15 cellular contexts compared by ENCODE assay signal in genomic region chr16:79272141-79272577, GRCh38.
DNase-seq lines count a peak whose midpoint lies in the region; ATAC-seq and TF ChIP-seq lines count a peak whose summit lies in the region.
"Had no signal": no experiment of that assay in that cellular context is flagged by ENCODE, and none has a peak within 500 bp of the region (broad histone marks: within the 10 kb centered on the region; RNA-seq: fewer than 3 reads in every experiment).

No MANE protein-coding gene starts in this region.

- CTCF ChIA-PET in CD4-positive, alpha-beta T cell (lab: Charles Lee), result interaction anchor here (0.9 to 2.6 kb wide), 2 partner anchors 8 to 12 kb away, joined by 4 to 7 read pairs; no protein-coding TSS in a partner anchor

- H3K4me1 Mint-ChIP-seq in CD4-positive, alpha-beta T cell (ENCODE audit: low read depth), result peaks cover 75% of the 10 kb centered on the region
- peaks cover 27% of the 10 kb centered on the region for H3K4me1 Mint-ChIP-seq in nephron progenitor cell
- peaks cover 43% of the 10 kb centered on the region for H3K4me1 Mint-ChIP-seq in stimulated activated memory B cell treated with anti-CD40 and anti-IgM and Interleukin-4, amounts not matched to agents 10 μg/mL and 1 μg/mL and 100 μg/mL, for 72 hours

- no peak overlapping the region for H3K27ac ChIP-seq in CD4-positive, alpha-beta T cell (ENCODE audit: low read depth, low read length)
- H3K27ac ChIP-seq: SJSA1, tibial artery had no signal

- POLR2A ChIA-PET in CD4-positive, alpha-beta T cell (lab: Charles Lee), result interaction anchor here (0.6 to 1.7 kb wide), 12 partner anchors 12 to 1099 kb away, joined by 3 to 8 read pairs (median 3); partner anchors contain the start of gene MAF

- no peaks in the 10 kb centered on the region for H3K9me3 Mint-ChIP-seq in CD4-positive, alpha-beta T cell
- H3K9me3 Mint-ChIP-seq in nephron progenitor cell, result no peaks in the 10 kb centered on the region
- H3K9me3 Mint-ChIP-seq in stimulated activated memory B cell treated with anti-CD40 and anti-IgM and Interleukin-4, amounts not matched to agents 10 μg/mL and 1 μg/mL and 100 μg/mL, for 72 hours, result peaks cover 2% of the 10 kb centered on the region

- peak; percentile 20 for TF ChIP-seq CTCF in CD4-positive, alpha-beta T cell (IDR thresholded peaks at IDR 0.05)
- TF ChIP-seq CTCF in GM20000 (IDR thresholded peaks at IDR 0.05; ENCODE audit: extremely low read depth, missing control alignments) (no peak), nephron progenitor cell (IDR thresholded peaks at IDR 0.05) (no peak)

- H3K27me3 Mint-ChIP-seq in CD4-positive, alpha-beta T cell, result peaks cover 36% of the 10 kb centered on the region
- peaks cover 12% of the 10 kb centered on the region for H3K27me3 Mint-ChIP-seq in nephron progenitor cell (ENCODE audit: low read depth, poor library complexity)
- H3K27me3 Mint-ChIP-seq in stimulated activated memory B cell treated with anti-CD40 and anti-IgM and Interleukin-4, amounts not matched to agents 10 μg/mL and 1 μg/mL and 100 μg/mL, for 72 hours, result peaks cover 71% of the 10 kb centered on the region

- H3K9me3 ChIP-seq in CD4-positive, alpha-beta T cell (ENCODE audit: control insufficient read depth, low read length), result no peaks in the 10 kb centered on the region
- H3K9me3 ChIP-seq: SJSA1, tibial artery had no signal

- intact Hi-C loops in CD4-positive, alpha-beta T cell (cut with DNase I, micrococcal nuclease), result loop anchor here in 1 of 2 experiments (5.0 kb wide), 1 partner anchor 1170 kb away; no protein-coding TSS in a partner anchor

- ATAC-seq in CD4-positive, alpha-beta T cell (ENCODE audit: poor library complexity), result peak; percentile 84
- ATAC-seq in SK-N-SH treated with all-trans-retinoic acid at 6 μM for 48 hours, result no peak
- ATAC-seq in stimulated activated memory B cell treated with anti-CD40 and anti-IgM and Interleukin-4, amounts not matched to agents 10 μg/mL and 1 μg/mL and 100 μg/mL, for 72 hours, result no peak
- ATAC-seq: right cardiac atrium had no signal

- H3K36me3 Mint-ChIP-seq in CD4-positive, alpha-beta T cell (ENCODE audit: low read depth), result no peaks in the 10 kb centered on the region
- peaks cover 4% of the 10 kb centered on the region for H3K36me3 Mint-ChIP-seq in nephron progenitor cell (ENCODE audit: low read depth)
- no peaks in the 10 kb centered on the region for H3K36me3 Mint-ChIP-seq in stimulated activated memory B cell treated with anti-CD40 and anti-IgM and Interleukin-4, amounts not matched to agents 10 μg/mL and 1 μg/mL and 100 μg/mL, for 72 hours

- no peaks in the 10 kb centered on the region for H3K27me3 ChIP-seq in CD4-positive, alpha-beta T cell (ENCODE audit: control insufficient read depth, insufficient read depth, low read length)
- H3K27me3 ChIP-seq: SJSA1, tibial artery had no signal

- H3K27ac Mint-ChIP-seq in CD4-positive, alpha-beta T cell, result peak overlapping the region; percentile 78
- H3K27ac Mint-ChIP-seq in nephron progenitor cell, result no peak overlapping the region
- H3K27ac Mint-ChIP-seq in stimulated activated memory B cell treated with anti-CD40 and anti-IgM and Interleukin-4, amounts not matched to agents 10 μg/mL and 1 μg/mL and 100 μg/mL, for 72 hours, result no peak overlapping the region

- peak overlapping the region; percentile 72 for H3K4me3 Mint-ChIP-seq in CD4-positive, alpha-beta T cell
- no peak overlapping the region for H3K4me3 Mint-ChIP-seq in nephron progenitor cell
- no peak overlapping the region for H3K4me3 Mint-ChIP-seq in stimulated activated memory B cell treated with anti-CD40 and anti-IgM and Interleukin-4, amounts not matched to agents 10 μg/mL and 1 μg/mL and 100 μg/mL, for 72 hours

- peak; percentile 29 to 56 (median 42) for DNase-seq in CD4-positive, alpha-beta T cell
- DNase-seq in activated CD4-positive, alpha-beta T cell treated with anti-CD3 and anti-CD28 coated beads for 48 hours, result peak; percentile 85
- peak; percentile 52 for DNase-seq in activated gamma-delta T cell treated with anti-CD3 and anti-CD28 coated beads, Interleukin-2, amount 50 U/mL, for 16 hours (ENCODE audit: low read depth)
- DNase-seq in stimulated activated CD4-positive, alpha-beta T cell treated with anti-CD3 and anti-CD28 coated beads, Interleukin-1b, Interleukin-23, amount 100 ng/mL, for 24 hours (ENCODE audit: low read depth in 4 of 4, low spot score in 1 of 4), result peak in 3 of 4 experiments; percentile 42 to 68 (median 49)
- DNase-seq in GM20000 (ENCODE audit: low spot score) (no peak), nephron progenitor cell (no peak)
- DNase-seq: GDM1, hypothalamus, mesendoderm, NCI-H524, tibial artery had no signal

TF ChIP-seq in SK-N-SH treated with all-trans-retinoic acid at 6 μM for 48 hours, 23 proteins besides CTCF, POLR2A, EP300 and RAD21 (continues in another document):
- TF ChIP-seq TSHZ2 (CRISPR knock-in tag; IDR thresholded peaks at IDR 0.05) (no peak), CREB5 (CRISPR knock-in tag; IDR thresholded peaks at IDR 0.05; ENCODE audit: low read depth) (no peak), TCF4 (CRISPR knock-in tag; IDR thresholded peaks at IDR 0.05; ENCODE audit: borderline replicate concordance) (no peak), GLIS3 (CRISPR knock-in tag; IDR thresholded peaks at IDR 0.05) (no peak), ISL1 (CRISPR knock-in tag; IDR thresholded peaks at IDR 0.05) (no peak), ZNF8 (CRISPR knock-in tag; IDR thresholded peaks at IDR 0.05) (no peak), TOX (CRISPR knock-in tag; IDR thresholded peaks at IDR 0.05; ENCODE audit: borderline replicate concordance) (no peak), PATZ1 (CRISPR knock-in tag; IDR thresholded peaks at IDR 0.05; ENCODE audit: borderline replicate concordance) (no peak), ZFP3 (CRISPR knock-in tag; IDR thresholded peaks at IDR 0.05) (no peak), POU6F1 (CRISPR knock-in tag; IDR thresholded peaks at IDR 0.05; ENCODE audit: borderline replicate concordance, low read depth) (no peak), ZNF70 (CRISPR knock-in tag; IDR thresholded peaks at IDR 0.05) (no peak), OSR1 (CRISPR knock-in tag; IDR thresholded peaks at IDR 0.05) (no peak)

Comparison
In these comparisons a context has a peak if more than half of its experiments do, and no peak if none do; other contexts are left out.
1. DNase-seq: peak in CD4-positive, alpha-beta T cell (10 of 10), activated CD4-positive, alpha-beta T cell treated with anti-CD3 and anti-CD28 coated beads for 48 hours (single experiment), activated gamma-delta T cell treated with anti-CD3 and anti-CD28 coated beads, Interleukin-2, amount 50 U/mL, for 16 hours (single experiment) and stimulated activated CD4-positive, alpha-beta T cell treated with anti-CD3 and anti-CD28 coated beads, Interleukin-1b, Interleukin-23, amount 100 ng/mL, for 24 hours (3 of 4); none in GM20000 (single experiment) and nephron progenitor cell (single experiment).